In genomic region chr6:89368107-89368506, GRCh38 we compare ENCODE assay signal across 8 cellular contexts. TPM values are rescaled to one million over a fixed set of nuclear protein-coding genes. Genes with fewer than 3 reads are reported as not detected.
A peak's percentile ranks its signal among the peaks of the same experiment; 100 is the strongest.
DNase-seq lines count a peak whose midpoint lies in the region; ATAC-seq, FAIRE-seq and TF ChIP-seq lines count a peak whose summit lies in the region.

No MANE protein-coding gene starts in this region.

- intact Hi-C loops in body of pancreas (cut with DNase I) = no loop called here

- H3K4me3 ChIP-seq in DOHH2 (ENCODE audit: low read length) (peak overlapping the region; percentile 46), KMS-11 (IDR thresholded peaks at IDR 0.05; ENCODE audit: insufficient read depth, low read depth, low read length) (no peak overlapping the region), body of pancreas (no peak overlapping the region)

- H3K27ac ChIP-seq in DOHH2 (ENCODE audit: low read depth, low read length) (peak overlapping the region; percentile 14), KMS-11 (no peak overlapping the region; the same call in 1 of the 2 replicates), body of pancreas (no peak overlapping the region)

- no peaks in the 10 kb centered on the region for H3K36me3 ChIP-seq in DOHH2 (ENCODE audit: control insufficient read depth, low read length)
- H3K36me3 ChIP-seq in KMS-11 (ENCODE audit: insufficient read depth) = no peaks in the 10 kb centered on the region
- no peaks in the 10 kb centered on the region for H3K36me3 ChIP-seq in body of pancreas (replicated peaks in 1 of 2; ENCODE audit: insufficient read depth in 1 of 2, low read depth in 2 of 2)

- DNase-seq in T-helper 2 cell (peak in 3 of 5 experiments; percentile 18 to 56 (median 35)), body of pancreas (peak; percentile 63 to 75 (median 70)), islet precursor cell (no peak)
- peak; percentile 65 for DNase-seq in stimulated activated CD4-positive, alpha-beta T cell treated with anti-CD3 and anti-CD28 coated beads, Interleukin-2, amount 100 ng/mL, for 48 hours

- peaks cover 82% of the 10 kb centered on the region for H3K4me1 ChIP-seq in DOHH2 (ENCODE audit: control insufficient read depth, low read length)
- H3K4me1 ChIP-seq in KMS-11 (ENCODE audit: low read depth, poor library complexity, severe bottlenecking) = peaks cover 83% of the 10 kb centered on the region
- peaks cover 9% of the 10 kb centered on the region for H3K4me1 ChIP-seq in body of pancreas

- peak; percentile 93 for FAIRE-seq in islet of Langerhans (lab: Jason Lieb, UNC)

- H3K27me3 ChIP-seq in DOHH2 (ENCODE audit: control insufficient read depth, low read length) (no peaks in the 10 kb centered on the region), KMS-11 (ENCODE audit: insufficient read depth, low read depth) (no peaks in the 10 kb centered on the region), body of pancreas (no peaks in the 10 kb centered on the region)

- ATAC-seq in body of pancreas (no peak), GM18520 (IDR thresholded peaks at IDR 0.05; ENCODE audit: unreplicated experiment) (no peak)

- no peaks in the 10 kb centered on the region for H3K9me3 ChIP-seq in DOHH2 (ENCODE audit: control insufficient read depth, insufficient read depth, low read length)
- H3K9me3 ChIP-seq in body of pancreas = no peaks in the 10 kb centered on the region

- H3K9ac ChIP-seq in KMS-11 = no peak overlapping the region

- H2AFZ ChIP-seq in KMS-11 (ENCODE audit: low read depth) = no peak overlapping the region

- peak; percentile 94 for TF ChIP-seq CTCF in DOHH2 (IDR thresholded peaks at IDR 0.05; ENCODE audit: low read depth, low read length, poor library complexity, severe bottlenecking)
- peak; percentile 86 for TF ChIP-seq CTCF in KMS-11 (conservative IDR thresholded peaks at IDR 0.05; ENCODE audit: low read depth, low read length)
- peak; percentile 53 to 73 (median 68) for TF ChIP-seq CTCF in body of pancreas (IDR thresholded peaks at IDR 0.05)

- WGBS in body of pancreas, 2 donors = 30 to 31% methylated on average over 6 of the region's 6 CpGs

- H3K4me2 ChIP-seq in DOHH2 (ENCODE audit: low read length) (peak overlapping the region; percentile 58), KMS-11 (peak overlapping the region; percentile 43)

- TF ChIP-seq POLR2A in body of pancreas (IDR thresholded peaks at IDR 0.05) = no peak

- H4K20me1 ChIP-seq in DOHH2 (ENCODE audit: control insufficient read depth, insufficient read depth, low read depth, low read length) (no peaks in the 10 kb centered on the region), KMS-11 (ENCODE audit: insufficient read depth) (no peaks in the 10 kb centered on the region)

- H3K9me2 ChIP-seq in DOHH2 (replicated peaks; ENCODE audit: control insufficient read depth, low read length) = no peaks in the 10 kb centered on the region

- H3K79me2 ChIP-seq in DOHH2 (ENCODE audit: control insufficient read depth, low read length) = no peaks in the 10 kb centered on the region
- H3K79me2 ChIP-seq in KMS-11 (ENCODE audit: insufficient read depth, low read depth) = no peaks in the 10 kb centered on the region

- peaks cover 3% of the 10 kb centered on the region; the same call in 1 of the 2 replicates for H3F3A ChIP-seq in DOHH2 (ENCODE audit: control insufficient read depth, insufficient read depth)

RNA-seq across cellular contexts. Expression of gene UBE2J1, which starts 15.6 kb away (rescaled TPM):
- 10 to 100 TPM; 23.4 to 27.8 TPM for total RNA-seq in body of pancreas

RNA-seq across cellular contexts. Expression of gene RRAGD, which starts 44.0 kb away (rescaled TPM):
- total RNA-seq in body of pancreas = 1 to 10 TPM; 9.2 to 9.3 TPM

RNA-seq across cellular contexts. Expression of gene GABRR2, which starts 53.0 kb away (rescaled TPM):
- total RNA-seq in body of pancreas = 1 to 10 TPM in 1 of 2 donors, under 1 TPM in 1; 0.52 to 1.3 TPM
